ENCODE assay signal across 20 cellular contexts in genomic region chr5:57368010-57368409, GRCh38.
DNase-seq lines count a peak whose midpoint lies in the region; ATAC-seq and TF ChIP-seq lines count a peak whose summit lies in the region.
"Had no signal": no experiment of that assay in that cellular context is flagged by ENCODE, and none has a peak within 500 bp of the region (broad histone marks: within the 10 kb centered on the region; RNA-seq: fewer than 3 reads in every experiment).

No MANE protein-coding gene starts in this region.

- H3K27me3 Mint-ChIP-seq in activated T-helper 17 cell treated with anti-CD3 and anti-CD28 coated beads, Interleukin-2, amount 50 U/mL, for 72 hours = peaks cover 11% of the 10 kb centered on the region

- H3K4me1 Mint-ChIP-seq in activated T-helper 17 cell treated with anti-CD3 and anti-CD28 coated beads, Interleukin-2, amount 50 U/mL, for 72 hours = no peaks in the 10 kb centered on the region
- H3K4me1 Mint-ChIP-seq: CD14-positive monocyte had no signal

- no peaks in the 10 kb centered on the region for H3K9me3 Mint-ChIP-seq in activated T-helper 17 cell treated with anti-CD3 and anti-CD28 coated beads, Interleukin-2, amount 50 U/mL, for 72 hours
- H3K9me3 Mint-ChIP-seq: activated naive CD4-positive, alpha-beta T cell treated with anti-CD3 and anti-CD28 coated beads for 36 hours had no signal

- H3K27ac ChIP-seq in GM23248 (peak overlapping the region; percentile 37), SJSA1 (peak overlapping the region; percentile 78; the same call in 1 of the 2 replicates), fibroblast of lung (ENCODE audit: insufficient read depth, low read length) (no peak overlapping the region)
- H3K27ac ChIP-seq: tibial nerve, WERI-Rb-1 had no signal

- peak; percentile 65 for DNase-seq in GM23248
- DNase-seq in SJSA1 (ENCODE audit: low read depth in 1 of 2, low spot score in 2 of 2) = no peak
- peak in 1 of 2 donors; percentile 25 for DNase-seq in fibroblast of lung (ENCODE audit: low read depth in 2 of 2)
- no peak for DNase-seq in T1000 (lab: John Stamatoyannopoulos, UW)
- no peak for DNase-seq in RKO (ENCODE audit: low spot score)
- DNase-seq: activated CD4-positive, alpha-beta T cell treated with anti-CD3 and anti-CD28 coated beads, Interleukin-2, amount 50 U/mL, for 4 hours; activated naive CD4-positive, alpha-beta T cell treated with anti-CD3 and anti-CD28 coated beads for 36 hours; DMS 273 treated with DMSO at 0.1 percent for 48 hours; left cardiac atrium; NCI-H2081; NCI-H446; NK-92 treated with Interleukin-12 subunit alpha and Interleukin-12 subunit beta, amount 100 ng/mL, for 24 hours; stimulated activated CD4-positive, alpha-beta T cell treated with anti-CD3 and anti-CD28 coated beads, Interleukin-2, amount 100 ng/mL, for 24 hours; stimulated activated naive CD4-positive, alpha-beta T cell treated with Interleukin-2 at 50 U/mL for 16 hours; WERI-Rb-1 had no signal

- H3K4me2 ChIP-seq in GM23248 (ENCODE audit: unreplicated experiment) = peak overlapping the region; percentile 39
- peak overlapping the region; percentile 32 for H3K4me2 ChIP-seq in fibroblast of lung (ENCODE audit: extremely low read depth, insufficient read depth, low read length)

- no peak for ATAC-seq in HG03521 (IDR thresholded peaks at IDR 0.05; ENCODE audit: unreplicated experiment)
- no peak for ATAC-seq in activated T-helper 17 cell treated with anti-CD3 and anti-CD28 coated beads, Interleukin-2, amount 50 U/mL, for 72 hours (replicated peaks)
- ATAC-seq: K562, left cardiac atrium had no signal

- H3K9me2 ChIP-seq in GM23248 (ENCODE audit: insufficient read depth) = no peaks in the 10 kb centered on the region

- no peak overlapping the region for H3K9ac ChIP-seq in GM23248
- no peak overlapping the region for H3K9ac ChIP-seq in fibroblast of lung (ENCODE audit: insufficient read depth, low read length)

- no peak for TF ChIP-seq CTCF in fibroblast of lung (conservative IDR thresholded peaks at IDR 0.05 in 1 of 2, IDR thresholded peaks at IDR 0.05 in 1 of 2; ENCODE audit: low read depth in 1 of 2, low read length in 2 of 2)

- H3F3A ChIP-seq in GM23248 (ENCODE audit: insufficient read depth) = peaks cover 23% of the 10 kb centered on the region

- no peaks in the 10 kb centered on the region for H3K36me3 Mint-ChIP-seq in activated T-helper 17 cell treated with anti-CD3 and anti-CD28 coated beads, Interleukin-2, amount 50 U/mL, for 72 hours (ENCODE audit: low read depth)
- H3K36me3 Mint-ChIP-seq: CD14-positive monocyte had no signal

- H3K9me3 ChIP-seq in GM23248 (ENCODE audit: low read depth) (no peaks in the 10 kb centered on the region), SJSA1 (replicated peaks) (no peaks in the 10 kb centered on the region), fibroblast of lung (ENCODE audit: control insufficient read depth, insufficient read depth, low read depth, low read length) (no peaks in the 10 kb centered on the region)
- H3K9me3 ChIP-seq: tibial nerve had no signal

- in situ Hi-C loops in GM23248 (cut with MboI) = no loop called here

- H3K27ac Mint-ChIP-seq in activated T-helper 17 cell treated with anti-CD3 and anti-CD28 coated beads, Interleukin-2, amount 50 U/mL, for 72 hours = no peak overlapping the region
- H3K27ac Mint-ChIP-seq: activated naive CD4-positive, alpha-beta T cell treated with anti-CD3 and anti-CD28 coated beads for 36 hours; CD14-positive monocyte had no signal

- no peaks in the 10 kb centered on the region for H4K20me1 ChIP-seq in GM23248 (ENCODE audit: insufficient read depth)
- no peaks in the 10 kb centered on the region for H4K20me1 ChIP-seq in fibroblast of lung (ENCODE audit: control insufficient read depth, extremely low read depth, insufficient read depth, low read length)

- H3K4me3 ChIP-seq in GM23248 (no peak overlapping the region), SJSA1 (no peak overlapping the region), fibroblast of lung (replicated peaks in 1 of 4; ENCODE audit: control extremely low read depth in 1 of 4, insufficient read depth in 1 of 4, low read depth in 3 of 4, low read length in 4 of 4) (no peak overlapping the region)
- H3K4me3 ChIP-seq: K562, tibial nerve had no signal

- peaks cover 34% of the 10 kb centered on the region for H3K4me1 ChIP-seq in GM23248 (ENCODE audit: insufficient read depth)
- H3K4me1 ChIP-seq in SJSA1 (replicated peaks) = peaks cover 22% of the 10 kb centered on the region
- H3K4me1 ChIP-seq in fibroblast of lung (ENCODE audit: control insufficient read depth, extremely low read depth, insufficient read depth, low read length) = peaks cover 8% of the 10 kb centered on the region
- H3K4me1 ChIP-seq: tibial nerve had no signal

- H2AFZ ChIP-seq in GM23248 (0 out of 2 replicates have a peak overlapping the region, but pooled peaks have one; percentile 30), fibroblast of lung (ENCODE audit: low read length) (no peak overlapping the region)

- WGBS in GM23248 (ENCODE audit: low coverage in 1 of 2, low lambda C conversion rate in 2 of 2, missing lambda C conversion rate in 2 of 2), 2 experiments = 68 to 75% methylated on average over 3 of the region's 3 CpGs

- H3K4me3 Mint-ChIP-seq in activated T-helper 17 cell treated with anti-CD3 and anti-CD28 coated beads, Interleukin-2, amount 50 U/mL, for 72 hours = no peak overlapping the region
- H3K4me3 Mint-ChIP-seq: activated naive CD4-positive, alpha-beta T cell treated with anti-CD3 and anti-CD28 coated beads for 36 hours; CD14-positive monocyte had no signal

- H3K79me2 ChIP-seq in GM23248 (ENCODE audit: insufficient read depth) (no peaks in the 10 kb centered on the region), fibroblast of lung (ENCODE audit: control insufficient read depth, insufficient read depth, low read length) (no peaks in the 10 kb centered on the region)

- H3K27me3 ChIP-seq in GM23248 (replicated peaks; ENCODE audit: insufficient read depth) = no peaks in the 10 kb centered on the region
- H3K27me3 ChIP-seq in SJSA1 (replicated peaks) = no peaks in the 10 kb centered on the region
- no peaks in the 10 kb centered on the region for H3K27me3 ChIP-seq in fibroblast of lung (ENCODE audit: control insufficient read depth, insufficient read depth, low read length)
- H3K27me3 ChIP-seq: tibial nerve had no signal

- H3K36me3 ChIP-seq in GM23248 (ENCODE audit: low read depth) (no peaks in the 10 kb centered on the region), SJSA1 (no peaks in the 10 kb centered on the region), fibroblast of lung (ENCODE audit: control insufficient read depth, insufficient read depth, low read length) (no peaks in the 10 kb centered on the region)
- H3K36me3 ChIP-seq: tibial nerve, WERI-Rb-1 had no signal
